10 cellular contexts compared by ENCODE assay signal in genomic region chr1:156491151-156491949, GRCh38. TPM values are rescaled to one million over a fixed set of nuclear protein-coding genes. Genes with fewer than 3 reads are reported as not detected.
DNase-seq lines count a peak whose midpoint lies in the region; ATAC-seq and TF ChIP-seq lines count a peak whose summit lies in the region.
"Had no signal": no experiment of that assay in that cellular context is flagged by ENCODE, and none has a peak within 500 bp of the region (broad histone marks: within the 10 kb centered on the region; RNA-seq: fewer than 3 reads in every experiment).

No MANE protein-coding gene starts in this region.

- intact Hi-C loops in Right ventricle myocardium superior (cut with DNase I): loop anchor here (10.0 kb wide), 1 partner anchor 517 kb away; the partner anchor contains the start of gene ARHGEF2
- intact Hi-C loops in Right ventricle myocardium inferior (cut with DNase I): no loop called here
- intact Hi-C loops in activated CD4-positive, alpha-beta memory T cell treated with anti-CD3 and anti-CD28 coated beads for 36 hours (cut with micrococcal nuclease): no loop called here
- intact Hi-C loops in upper lobe of right lung (cut with DNase I): no loop called here

- CTCF ChIA-PET in activated CD4-positive, alpha-beta memory T cell treated with anti-CD3 and anti-CD28 coated beads for 36 hours (lab: Charles Lee): interaction anchor here (0.8 to 5.6 kb wide), 5 partner anchors 11 to 234 kb away, joined by 3 to 64 read pairs (median 19); partner anchors contain the start of gene MEF2D

- peaks cover 98% of the 10 kb centered on the region for H3K4me1 Mint-ChIP-seq in activated CD4-positive, alpha-beta memory T cell treated with anti-CD3 and anti-CD28 coated beads for 36 hours (ENCODE audit: low read depth)
- peaks cover 83% of the 10 kb centered on the region for H3K4me1 Mint-ChIP-seq in memory B cell

- peak overlapping the region; percentile 1 for H3K4me3 Mint-ChIP-seq in activated CD4-positive, alpha-beta memory T cell treated with anti-CD3 and anti-CD28 coated beads for 36 hours
- peak overlapping the region; percentile 89 for H3K4me3 Mint-ChIP-seq in memory B cell

- H3K36me3 Mint-ChIP-seq in activated CD4-positive, alpha-beta memory T cell treated with anti-CD3 and anti-CD28 coated beads for 36 hours: peaks cover 1% of the 10 kb centered on the region
- H3K36me3 Mint-ChIP-seq in memory B cell: peaks cover 3% of the 10 kb centered on the region

- peak overlapping the region; percentile 65 for H3K27ac ChIP-seq in upper lobe of right lung
- no peak overlapping the region for H3K27ac ChIP-seq in SJCRH30

- ATAC-seq in Right ventricle myocardium superior (ENCODE audit: poor library complexity) (no peak), Right ventricle myocardium inferior (no peak), memory B cell (ENCODE audit: low read depth) (no peak), upper lobe of right lung (peak; percentile 21), GM18498 (IDR thresholded peaks at IDR 0.05; ENCODE audit: unreplicated experiment) (no peak), HG02870 (IDR thresholded peaks at IDR 0.05; ENCODE audit: unreplicated experiment) (no peak)

- DNase-seq in Right ventricle myocardium superior (peak; percentile 33), Right ventricle myocardium inferior (ENCODE audit: missing footprints) (no peak), memory B cell (ENCODE audit: low spot score in 2 of 2) (no peak), upper lobe of right lung (no peak), SJCRH30 (no peak)
- no peak for DNase-seq in activated CD4-positive, alpha-beta memory T cell treated with anti-CD3 and anti-CD28 coated beads for 36 hours
- DNase-seq: activated CD8-positive, alpha-beta memory T cell treated with anti-CD3 and anti-CD28 coated beads, Interleukin-2, amount 50 U/mL, for 4 hours; DND-41 had no signal

- POLR2A ChIA-PET in activated CD4-positive, alpha-beta memory T cell treated with anti-CD3 and anti-CD28 coated beads for 36 hours (lab: Charles Lee): interaction anchor here (5.6 kb wide), 1 partner anchor 11 kb away, joined by 103 read pairs; the partner anchor contains the start of gene MEF2D

- H3K9me3 ChIP-seq in upper lobe of right lung: no peaks in the 10 kb centered on the region
- H3K9me3 ChIP-seq in SJCRH30 (replicated peaks): no peaks in the 10 kb centered on the region

- H3K27me3 ChIP-seq in upper lobe of right lung (no peaks in the 10 kb centered on the region), SJCRH30 (no peaks in the 10 kb centered on the region)

- H3K36me3 ChIP-seq in upper lobe of right lung: peaks cover 7% of the 10 kb centered on the region
- H3K36me3 ChIP-seq in SJCRH30: no peaks in the 10 kb centered on the region

- H3K27ac Mint-ChIP-seq in activated CD4-positive, alpha-beta memory T cell treated with anti-CD3 and anti-CD28 coated beads for 36 hours: peak overlapping the region; percentile 29
- peak overlapping the region; percentile 92 for H3K27ac Mint-ChIP-seq in memory B cell

- no peaks in the 10 kb centered on the region for H3K27me3 Mint-ChIP-seq in activated CD4-positive, alpha-beta memory T cell treated with anti-CD3 and anti-CD28 coated beads for 36 hours
- H3K27me3 Mint-ChIP-seq in memory B cell: no peaks in the 10 kb centered on the region

- H3K4me1 ChIP-seq in upper lobe of right lung: peaks cover 87% of the 10 kb centered on the region
- H3K4me1 ChIP-seq in SJCRH30: peaks cover 67% of the 10 kb centered on the region

- H3K4me3 ChIP-seq in upper lobe of right lung (peak overlapping the region; percentile 4), SJCRH30 (no peak overlapping the region)

- TF ChIP-seq CTCF in upper lobe of right lung (IDR thresholded peaks at IDR 0.05): no peak

- H3K9me3 Mint-ChIP-seq in activated CD4-positive, alpha-beta memory T cell treated with anti-CD3 and anti-CD28 coated beads for 36 hours: no peaks in the 10 kb centered on the region
- no peaks in the 10 kb centered on the region for H3K9me3 Mint-ChIP-seq in memory B cell

RNA-seq across cellular contexts. Expression of gene MEF2D, which starts 9.2 kb away (rescaled TPM):
- total RNA-seq in Right ventricle myocardium superior (96.6 TPM), Right ventricle myocardium inferior (99.7 TPM), upper lobe of right lung (60.8 TPM)
- total RNA-seq in activated CD4-positive, alpha-beta memory T cell treated with anti-CD3 and anti-CD28 coated beads for 36 hours: 10 to 100 TPM; 35.9 to 39.7 TPM
- 10.0 and 13.3 TPM in 2 replicates for total RNA-seq in SJCRH30 (2014; rRNA removed; shearing (Covaris generic))
